In the genomic region with DNA sequence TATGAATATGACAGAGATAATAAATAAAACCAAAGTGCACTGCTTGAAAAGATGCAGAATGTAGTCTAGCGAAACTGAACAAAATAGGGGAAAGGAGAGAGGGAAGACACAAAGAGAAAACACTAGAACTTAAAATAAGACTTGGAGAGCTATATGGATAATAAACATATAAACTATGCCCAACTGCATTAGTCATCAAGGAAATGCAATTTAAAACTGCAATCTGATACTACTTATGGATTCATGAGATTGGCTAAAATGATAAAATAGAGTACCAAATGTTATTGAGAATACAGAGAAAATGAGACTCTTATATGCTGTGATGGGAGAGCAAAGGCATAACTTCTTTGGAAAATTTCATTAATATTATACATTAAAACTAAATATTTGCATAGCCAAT, we compare ENCODE assay signal across 1 cellular context.
TF ChIP-seq lines count a peak whose summit lies in the region.

No MANE protein-coding gene starts in this region.

TF ChIP-seq in SK-N-SH, 30 proteins besides CTCF, POLR2A, EP300 and RAD21 (continued from another document):
- TF ChIP-seq, protein P1, sequence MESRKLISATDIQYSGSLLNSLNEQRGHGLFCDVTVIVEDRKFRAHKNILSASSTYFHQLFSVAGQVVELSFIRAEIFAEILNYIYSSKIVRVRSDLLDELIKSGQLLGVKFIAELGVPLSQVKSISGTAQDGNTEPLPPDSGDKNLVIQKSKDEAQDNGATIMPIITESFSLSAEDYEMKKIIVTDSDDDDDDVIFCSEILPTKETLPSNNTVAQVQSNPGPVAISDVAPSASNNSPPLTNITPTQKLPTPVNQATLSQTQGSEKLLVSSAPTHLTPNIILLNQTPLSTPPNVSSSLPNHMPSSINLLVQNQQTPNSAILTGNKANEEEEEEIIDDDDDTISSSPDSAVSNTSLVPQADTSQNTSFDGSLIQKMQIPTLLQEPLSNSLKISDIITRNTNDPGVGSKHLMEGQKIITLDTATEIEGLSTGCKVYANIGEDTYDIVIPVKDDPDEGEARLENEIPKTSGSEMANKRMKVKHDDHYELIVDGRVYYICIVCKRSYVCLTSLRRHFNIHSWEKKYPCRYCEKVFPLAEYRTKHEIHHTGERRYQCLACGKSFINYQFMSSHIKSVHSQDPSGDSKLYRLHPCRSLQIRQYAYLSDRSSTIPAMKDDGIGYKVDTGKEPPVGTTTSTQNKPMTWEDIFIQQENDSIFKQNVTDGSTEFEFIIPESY (IDR thresholded peaks at IDR 0.05; ENCODE audit: borderline replicate concordance, low read depth): no peak
- TF ChIP-seq SMC3 (IDR thresholded peaks at IDR 0.05; ENCODE audit: low read depth, low read length) (no peak), FOXJ3 (CRISPR knock-in tag; IDR thresholded peaks at IDR 0.05) (no peak), TCF12 (IDR thresholded peaks at IDR 0.05) (peak; percentile 54; the same call in 1 of the 2 replicates), POLR2AphosphoS5 (IDR thresholded peaks at IDR 0.05; ENCODE audit: low read depth, low read length) (no peak), CHD2 (IDR thresholded peaks at IDR 0.05; ENCODE audit: low read length, partially characterized antibody) (no peak), TEAD4 (IDR thresholded peaks at IDR 0.05; ENCODE audit: borderline replicate concordance, insufficient read depth) (no peak), MXI1 (IDR thresholded peaks at IDR 0.05; ENCODE audit: low read depth, low read length) (no peak)
- TF ChIP-seq, protein P2, sequence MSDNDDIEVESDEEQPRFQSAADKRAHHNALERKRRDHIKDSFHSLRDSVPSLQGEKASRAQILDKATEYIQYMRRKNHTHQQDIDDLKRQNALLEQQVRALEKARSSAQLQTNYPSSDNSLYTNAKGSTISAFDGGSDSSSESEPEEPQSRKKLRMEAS (IDR thresholded peaks at IDR 0.05; ENCODE audit: low read depth): no peak
- TF ChIP-seq, protein P3, sequence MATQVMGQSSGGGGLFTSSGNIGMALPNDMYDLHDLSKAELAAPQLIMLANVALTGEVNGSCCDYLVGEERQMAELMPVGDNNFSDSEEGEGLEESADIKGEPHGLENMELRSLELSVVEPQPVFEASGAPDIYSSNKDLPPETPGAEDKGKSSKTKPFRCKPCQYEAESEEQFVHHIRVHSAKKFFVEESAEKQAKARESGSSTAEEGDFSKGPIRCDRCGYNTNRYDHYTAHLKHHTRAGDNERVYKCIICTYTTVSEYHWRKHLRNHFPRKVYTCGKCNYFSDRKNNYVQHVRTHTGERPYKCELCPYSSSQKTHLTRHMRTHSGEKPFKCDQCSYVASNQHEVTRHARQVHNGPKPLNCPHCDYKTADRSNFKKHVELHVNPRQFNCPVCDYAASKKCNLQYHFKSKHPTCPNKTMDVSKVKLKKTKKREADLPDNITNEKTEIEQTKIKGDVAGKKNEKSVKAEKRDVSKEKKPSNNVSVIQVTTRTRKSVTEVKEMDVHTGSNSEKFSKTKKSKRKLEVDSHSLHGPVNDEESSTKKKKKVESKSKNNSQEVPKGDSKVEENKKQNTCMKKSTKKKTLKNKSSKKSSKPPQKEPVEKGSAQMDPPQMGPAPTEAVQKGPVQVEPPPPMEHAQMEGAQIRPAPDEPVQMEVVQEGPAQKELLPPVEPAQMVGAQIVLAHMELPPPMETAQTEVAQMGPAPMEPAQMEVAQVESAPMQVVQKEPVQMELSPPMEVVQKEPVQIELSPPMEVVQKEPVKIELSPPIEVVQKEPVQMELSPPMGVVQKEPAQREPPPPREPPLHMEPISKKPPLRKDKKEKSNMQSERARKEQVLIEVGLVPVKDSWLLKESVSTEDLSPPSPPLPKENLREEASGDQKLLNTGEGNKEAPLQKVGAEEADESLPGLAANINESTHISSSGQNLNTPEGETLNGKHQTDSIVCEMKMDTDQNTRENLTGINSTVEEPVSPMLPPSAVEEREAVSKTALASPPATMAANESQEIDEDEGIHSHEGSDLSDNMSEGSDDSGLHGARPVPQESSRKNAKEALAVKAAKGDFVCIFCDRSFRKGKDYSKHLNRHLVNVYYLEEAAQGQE (IDR thresholded peaks at IDR 0.05; ENCODE audit: low read depth, low read length): no peak
- TF ChIP-seq, protein P4, sequence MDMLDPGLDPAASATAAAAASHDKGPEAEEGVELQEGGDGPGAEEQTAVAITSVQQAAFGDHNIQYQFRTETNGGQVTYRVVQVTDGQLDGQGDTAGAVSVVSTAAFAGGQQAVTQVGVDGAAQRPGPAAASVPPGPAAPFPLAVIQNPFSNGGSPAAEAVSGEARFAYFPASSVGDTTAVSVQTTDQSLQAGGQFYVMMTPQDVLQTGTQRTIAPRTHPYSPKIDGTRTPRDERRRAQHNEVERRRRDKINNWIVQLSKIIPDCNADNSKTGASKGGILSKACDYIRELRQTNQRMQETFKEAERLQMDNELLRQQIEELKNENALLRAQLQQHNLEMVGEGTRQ (IDR thresholded peaks at IDR 0.05; ENCODE audit: borderline replicate concordance, low read depth, low read length): no peak
- TF ChIP-seq, protein P5, sequence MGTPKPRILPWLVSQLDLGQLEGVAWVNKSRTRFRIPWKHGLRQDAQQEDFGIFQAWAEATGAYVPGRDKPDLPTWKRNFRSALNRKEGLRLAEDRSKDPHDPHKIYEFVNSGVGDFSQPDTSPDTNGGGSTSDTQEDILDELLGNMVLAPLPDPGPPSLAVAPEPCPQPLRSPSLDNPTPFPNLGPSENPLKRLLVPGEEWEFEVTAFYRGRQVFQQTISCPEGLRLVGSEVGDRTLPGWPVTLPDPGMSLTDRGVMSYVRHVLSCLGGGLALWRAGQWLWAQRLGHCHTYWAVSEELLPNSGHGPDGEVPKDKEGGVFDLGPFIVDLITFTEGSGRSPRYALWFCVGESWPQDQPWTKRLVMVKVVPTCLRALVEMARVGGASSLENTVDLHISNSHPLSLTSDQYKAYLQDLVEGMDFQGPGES (IDR thresholded peaks at IDR 0.05; ENCODE audit: low read depth, low read length): no peak
